ENCODE assay signal across 15 cellular contexts in genomic region chr7:55031075-55031474, GRCh38. TPM values are rescaled to one million over a fixed set of nuclear protein-coding genes. Genes with fewer than 3 reads are reported as not detected.
DNase-seq lines count a peak whose midpoint lies in the region; ATAC-seq, FAIRE-seq and TF ChIP-seq lines count a peak whose summit lies in the region.
"Had no signal": no experiment of that assay in that cellular context is flagged by ENCODE, and none has a peak within 500 bp of the region (broad histone marks: within the 10 kb centered on the region; RNA-seq: fewer than 3 reads in every experiment).

No MANE protein-coding gene starts in this region.

- H3K36me3 ChIP-seq in PC-9 (ENCODE audit: low read depth) (peaks cover 73% of the 10 kb centered on the region), esophagus squamous epithelium (peaks cover 0 to 4% (median 0%) of the 10 kb centered on the region in 3 donors), pancreas (no peaks in the 10 kb centered on the region)
- no peaks in the 10 kb centered on the region for H3K36me3 ChIP-seq in effector memory CD4-positive, alpha-beta T cell (ENCODE audit: control insufficient read depth, insufficient read depth, low read length)

- H3F3A ChIP-seq in PC-9 (ENCODE audit: insufficient read depth, low read depth): peaks cover 78% of the 10 kb centered on the region

- H3K27ac ChIP-seq in PC-9: peak overlapping the region; percentile 31
- peak overlapping the region in 3 of 4 donors; percentile 30 to 77 (median 49) for H3K27ac ChIP-seq in esophagus squamous epithelium
- H3K27ac ChIP-seq in pancreas: peak overlapping the region in 2 of 4 donors; percentile 68 to 70
- no peak overlapping the region for H3K27ac ChIP-seq in effector memory CD4-positive, alpha-beta T cell (ENCODE audit: insufficient read depth, low read length, poor library complexity, severe bottlenecking)
- H3K27ac ChIP-seq: RWPE1, SJSA1 had no signal

- BruUV-seq in PC-9 (replicated peaks; lab: Mats Ljungman, UMichigan): no TSS peak

- ATAC-seq in pancreas (peak; percentile 87 to 93 (median 92)), GM21528 (IDR thresholded peaks at IDR 0.05; ENCODE audit: low FRiP score, unreplicated experiment) (no peak)

- H3K4me2 ChIP-seq in PC-9: no peak overlapping the region

- H3K36me3 Mint-ChIP-seq in type B pancreatic cell: peaks cover 14% of the 10 kb centered on the region
- H3K36me3 Mint-ChIP-seq: CD4-positive, alpha-beta memory T cell had no signal

- POLR2A ChIA-PET in PC-9 (lab: Charles Lee; ENCODE audit: unreplicated experiment): interaction anchor here (0.5 kb wide), 1 partner anchor 11 kb away, joined by 7 read pairs; no protein-coding TSS in a partner anchor

- no peaks in the 10 kb centered on the region for H3K9me3 ChIP-seq in PC-9 (ENCODE audit: insufficient read depth, low read depth)
- H3K9me3 ChIP-seq in esophagus squamous epithelium: no peaks in the 10 kb centered on the region
- H3K9me3 ChIP-seq in pancreas: no peaks in the 10 kb centered on the region
- no peaks in the 10 kb centered on the region for H3K9me3 ChIP-seq in effector memory CD4-positive, alpha-beta T cell (ENCODE audit: control insufficient read depth, low read length)
- H3K9me3 ChIP-seq: BE2C, SJSA1 had no signal

- no peaks in the 10 kb centered on the region for H3K9me3 Mint-ChIP-seq in type B pancreatic cell
- H3K9me3 Mint-ChIP-seq: CD4-positive, alpha-beta memory T cell had no signal

- H3K4me3 Mint-ChIP-seq in type B pancreatic cell: no peak overlapping the region
- H3K4me3 Mint-ChIP-seq: CD4-positive, alpha-beta memory T cell had no signal

- no peak overlapping the region for H3K4me3 ChIP-seq in PC-9
- no peak overlapping the region for H3K4me3 ChIP-seq in esophagus squamous epithelium
- no peak overlapping the region for H3K4me3 ChIP-seq in pancreas
- no peak overlapping the region for H3K4me3 ChIP-seq in effector memory CD4-positive, alpha-beta T cell (ENCODE audit: insufficient read depth, low read depth, low read length, poor library complexity, severe bottlenecking)
- H3K4me3 ChIP-seq: SJSA1 had no signal

- FAIRE-seq in pancreas (lab: Jason Lieb, UNC): no peak
- FAIRE-seq: H1 had no signal

- DNase-seq in PC-9 (no peak), esophagus squamous epithelium (lab: John Stamatoyannopoulos, UW) (no peak), pancreas (peak in 3 of 6 donors; percentile 59 to 77 (median 59)), type B pancreatic cell (ENCODE audit: extremely low spot score, unreplicated experiment) (no peak), NCI-H2081 treated with DMSO at 0.1 percent for 48 hours (lab: John Stamatoyannopoulos, UW) (no peak)
- no peak for DNase-seq in effector memory CD4-positive, alpha-beta T cell
- DNase-seq: BE2C; CD4-positive, alpha-beta memory T cell; NCI-H1417 treated with DMSO at 0.1 percent for 48 hours; NCI-H2029; NCI-H510A treated with DMSO at 0.1 percent for 48 hours had no signal

- no peaks in the 10 kb centered on the region for H3K27me3 Mint-ChIP-seq in type B pancreatic cell

- H3K9me2 ChIP-seq in PC-9 (ENCODE audit: insufficient read depth): no peaks in the 10 kb centered on the region; the same call in 1 of the 2 replicates

- peaks cover 26% of the 10 kb centered on the region for H3K4me1 Mint-ChIP-seq in type B pancreatic cell (ENCODE audit: unreplicated experiment)
- H3K4me1 Mint-ChIP-seq: CD4-positive, alpha-beta memory T cell had no signal

- H3K27me3 ChIP-seq in PC-9 (ENCODE audit: insufficient read depth, low read depth): no peaks in the 10 kb centered on the region
- no peaks in the 10 kb centered on the region for H3K27me3 ChIP-seq in esophagus squamous epithelium
- no peaks in the 10 kb centered on the region for H3K27me3 ChIP-seq in pancreas
- H3K27me3 ChIP-seq in effector memory CD4-positive, alpha-beta T cell (replicated peaks; ENCODE audit: control insufficient read depth, insufficient read depth, low read length, poor library complexity, severe bottlenecking): no peaks in the 10 kb centered on the region
- H3K27me3 ChIP-seq: BE2C, SJSA1 had no signal

- H4K20me1 ChIP-seq in PC-9 (ENCODE audit: insufficient read depth): peaks cover 59% of the 10 kb centered on the region

- CTCF ChIA-PET in PC-9 (lab: Charles Lee): interaction anchor here (1.0 kb wide), 1 partner anchor 224 kb away, joined by 3 read pairs; no protein-coding TSS in a partner anchor

- peaks cover 99% of the 10 kb centered on the region for H3K79me2 ChIP-seq in PC-9 (ENCODE audit: low read depth)

- TF ChIP-seq POLR2A in esophagus squamous epithelium (IDR thresholded peaks at IDR 0.05): no peak

- no peak overlapping the region for H2AFZ ChIP-seq in PC-9

- WGBS in esophagus squamous epithelium, 2 donors: 51 to 60% methylated on average over 2 of the region's 2 CpGs
- WGBS in pancreas, 2 donors: 11 to 16% methylated on average over 2 of the region's 2 CpGs

- no peak for TF ChIP-seq CTCF in PC-9 (conservative IDR thresholded peaks at IDR 0.05)
- no peak for TF ChIP-seq CTCF in esophagus squamous epithelium (IDR thresholded peaks at IDR 0.05)
- TF ChIP-seq CTCF in pancreas (IDR thresholded peaks at IDR 0.05): no peak
- TF ChIP-seq CTCF in type B pancreatic cell (conservative IDR thresholded peaks at IDR 0.05): no peak

- peaks cover 70% of the 10 kb centered on the region for H3K4me1 ChIP-seq in PC-9 (replicated peaks; ENCODE audit: insufficient read depth)
- H3K4me1 ChIP-seq in esophagus squamous epithelium: peaks cover 14 to 99% (median 26%) of the 10 kb centered on the region in 3 donors
- H3K4me1 ChIP-seq in pancreas: peaks cover 30 to 60% (median 53%) of the 10 kb centered on the region in 3 donors
- no peaks in the 10 kb centered on the region for H3K4me1 ChIP-seq in effector memory CD4-positive, alpha-beta T cell (ENCODE audit: control insufficient read depth, insufficient read depth, low read length, poor library complexity, severe bottlenecking)

- intact Hi-C loops in PC-9 (cut with micrococcal nuclease; ENCODE audit: unreplicated experiment) (no loop called here), esophagus squamous epithelium (cut with DNase I) (no loop called here), pancreas (cut with DNase I) (no loop called here)

- peak overlapping the region; percentile 79 for H3K27ac Mint-ChIP-seq in type B pancreatic cell
- H3K27ac Mint-ChIP-seq: CD4-positive, alpha-beta memory T cell had no signal

RNA-seq across cellular contexts. Expression of gene EGFR, which starts 12.3 kb away (rescaled TPM):
- total RNA-seq in PC-9 (2021) (324 and 342 TPM in 2 replicates), esophagus squamous epithelium (100 to 1,000 TPM in 1 of 4 donors, 10 to 100 TPM in 3; 66.1 to 108 (median 72.3) TPM), pancreas (10 to 100 TPM; 25.6 to 38.8 (median 34.8) TPM), type B pancreatic cell (ENCODE audit: low replicate concordance) (44.6 and 56.5 TPM in 2 replicates)
- 1 to 10 TPM; 5.5 to 6.5 TPM for polyA plus RNA-seq in pancreas
- total RNA-seq: CD4-positive, alpha-beta memory T cell had no signal
- polyA plus RNA-seq: CD4-positive, alpha-beta memory T cell had no signal
